30 cellular contexts compared by ENCODE assay signal in the genomic region with DNA sequence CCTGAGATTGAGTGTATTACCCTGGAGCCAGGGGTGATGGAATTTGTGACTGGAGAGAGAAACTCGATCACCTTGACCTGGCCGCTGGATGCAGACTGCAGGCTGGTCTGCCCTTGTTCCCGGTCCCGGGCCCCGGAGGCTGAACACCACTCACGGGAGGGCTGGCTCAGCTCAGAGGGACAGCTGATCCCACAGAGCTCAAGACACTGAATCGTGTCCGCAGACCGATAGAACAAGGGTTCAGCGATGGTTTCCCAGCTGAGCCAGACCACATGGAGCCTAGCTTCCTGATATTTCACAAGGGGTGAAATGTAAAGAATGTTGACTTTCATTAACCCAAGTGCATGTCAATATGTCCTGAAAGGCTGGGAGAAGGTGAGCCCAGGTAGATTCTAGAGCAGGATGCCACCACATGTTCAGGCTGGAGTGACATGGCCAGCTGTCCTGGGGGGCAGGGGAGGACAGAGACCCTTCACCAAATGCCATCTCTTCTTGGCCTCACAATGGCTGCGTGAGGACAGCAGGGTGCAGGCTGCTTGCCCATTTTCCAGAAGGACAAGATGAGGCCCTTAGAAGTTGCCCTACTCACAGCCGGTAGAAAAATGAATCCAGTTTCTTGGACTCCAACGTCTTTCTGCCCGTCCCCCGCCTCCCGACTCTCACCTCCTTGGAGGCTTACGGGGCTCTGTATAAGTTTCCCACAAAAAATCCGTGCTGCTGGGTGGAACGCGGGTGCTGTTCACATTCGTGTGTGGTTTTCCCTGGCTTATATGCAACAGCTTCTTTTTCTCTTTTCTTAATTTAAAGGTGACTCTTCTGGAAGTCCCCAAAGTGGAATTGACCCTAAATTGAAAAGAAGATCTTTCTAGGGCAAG. TPM values are rescaled to one million over a fixed set of nuclear protein-coding genes. Genes with fewer than 3 reads are reported as not detected.
DNase-seq lines count a peak whose midpoint lies in the region; ATAC-seq and TF ChIP-seq lines count a peak whose summit lies in the region.
"Had no signal": no experiment of that assay in that cellular context is flagged by ENCODE, and none has a peak within 500 bp of the region (broad histone marks: within the 10 kb centered on the region; RNA-seq: fewer than 3 reads in every experiment).

No MANE protein-coding gene starts in this region.

- H3K36me3 ChIP-seq in thymus (ENCODE audit: control insufficient read depth, insufficient read depth), result peaks cover 7% of the 10 kb centered on the region

- H3K4me3 Mint-ChIP-seq in activated T-helper 1 cell treated with anti-CD3 and anti-CD28 coated beads, Interleukin-12 subunit alpha, Interleukin-12 subunit beta, Interleukin-2, Interleukin-4 antibody, amounts not matched to agents 30 ng/mL and 10 ng/mL and 1 ng/mL, durations not matched to agents 14 hours and 24 hours and 36 hours, result no peak overlapping the region
- no peak overlapping the region for H3K4me3 Mint-ChIP-seq in mesothelial cell of epicardium
- H3K4me3 Mint-ChIP-seq: activated naive CD8-positive, alpha-beta T cell treated with anti-CD3 and anti-CD28 coated beads for 36 hours; B cell; CD4-positive, alpha-beta memory T cell; H9; naive B cell; T-helper 2 cell treated with Interferon-gamma antibody and Interleukin-4, amounts not matched to agents 5 μg/mL and 100 μg/mL, for 36 hours had no signal

- peaks cover 20% of the 10 kb centered on the region for H3K36me3 Mint-ChIP-seq in activated T-helper 1 cell treated with anti-CD3 and anti-CD28 coated beads, Interleukin-12 subunit alpha, Interleukin-12 subunit beta, Interleukin-2, Interleukin-4 antibody, amounts not matched to agents 30 ng/mL and 10 ng/mL and 1 ng/mL, durations not matched to agents 14 hours and 24 hours and 36 hours (ENCODE audit: low read depth)
- H3K36me3 Mint-ChIP-seq in mesothelial cell of epicardium, result peaks cover 18% of the 10 kb centered on the region

- no peaks in the 10 kb centered on the region for H3K4me1 ChIP-seq in thymus (ENCODE audit: control insufficient read depth, insufficient read depth, low read length)
- H3K4me1 ChIP-seq: testis had no signal

- no peak for DNase-seq in activated T-helper 1 cell treated with anti-CD3 and anti-CD28 coated beads, Interleukin-12 subunit alpha, Interleukin-12 subunit beta, Interleukin-2, Interleukin-4 antibody, amounts not matched to agents 30 ng/mL and 10 ng/mL and 1 ng/mL, durations not matched to agents 14 hours and 24 hours and 36 hours (ENCODE audit: low spot score)
- DNase-seq in iPS-NIHi11 (ENCODE audit: low spot score) (peak; percentile 35), mesothelial cell of epicardium (ENCODE audit: low spot score in 2 of 2, unreplicated experiment in 2 of 2) (no peak), NCI-H1048 (lab: John Stamatoyannopoulos, UW) (no peak), NCI-H1436 (lab: John Stamatoyannopoulos, UW) (no peak)
- DNase-seq: activated CD4-positive, alpha-beta T cell treated with anti-CD3 and anti-CD28 coated beads for 48 hours; activated effector memory CD4-positive, alpha-beta T cell treated with anti-CD3 and anti-CD28 coated beads, Interleukin-2, amount 50 U/mL, for 16 hours; activated naive CD8-positive, alpha-beta T cell treated with anti-CD3 and anti-CD28 coated beads for 36 hours; aorta; CD4-positive, alpha-beta memory T cell; effector CD4-positive, alpha-beta T cell; EL; H9; hypothalamus; Karpas-422; midbrain; naive B cell; NCI-H1417 treated with DMSO at 0.1 percent for 48 hours; NCI-H2081; NCI-H526 treated with DMSO at 0.1 percent for 48 hours; PC-3; Right ventricle myocardium superior; small intestine; stimulated activated CD4-positive, alpha-beta T cell treated with anti-CD3 and anti-CD28 coated beads, Interleukin-1b, Interleukin-23, amount 100 ng/mL, for 48 hours; stimulated activated naive CD8-positive, alpha-beta T cell treated with anti-CD3 and anti-CD28 coated beads, Interleukin-15, Interleukin-2, amounts not matched to agents 100 U/mL and 50 U/mL, for 24 hours; testis had no signal

- no peaks in the 10 kb centered on the region for H3K27me3 ChIP-seq in thymus (ENCODE audit: control insufficient read depth, insufficient read depth)
- H3K27me3 ChIP-seq: testis had no signal

- no peak for ATAC-seq in GM18858 (IDR thresholded peaks at IDR 0.05; ENCODE audit: unreplicated experiment)
- ATAC-seq: PC-3; stimulated activated naive CD8-positive, alpha-beta T cell treated with anti-CD3 and anti-CD28 coated beads, Interleukin-15, Interleukin-2, amounts not matched to agents 100 U/mL and 50 U/mL, for 24 hours had no signal

- H3K9me3 ChIP-seq in thymus (ENCODE audit: control insufficient read depth), result no peaks in the 10 kb centered on the region
- H3K9me3 ChIP-seq: testis had no signal

- H3K27ac Mint-ChIP-seq in activated T-helper 1 cell treated with anti-CD3 and anti-CD28 coated beads, Interleukin-12 subunit alpha, Interleukin-12 subunit beta, Interleukin-2, Interleukin-4 antibody, amounts not matched to agents 30 ng/mL and 10 ng/mL and 1 ng/mL, durations not matched to agents 14 hours and 24 hours and 36 hours, result peak overlapping the region; percentile 55
- H3K27ac Mint-ChIP-seq in mesothelial cell of epicardium, result peak overlapping the region; percentile 53
- H3K27ac Mint-ChIP-seq: activated naive CD8-positive, alpha-beta T cell treated with anti-CD3 and anti-CD28 coated beads for 36 hours; B cell; H9; naive B cell; T-helper 2 cell treated with Interferon-gamma antibody and Interleukin-4, amounts not matched to agents 5 μg/mL and 100 μg/mL, for 36 hours had no signal

- 92% methylated on average over 21 of the region's 21 CpGs for WGBS in thymus

- peaks cover 8% of the 10 kb centered on the region for H3K9me3 Mint-ChIP-seq in activated T-helper 1 cell treated with anti-CD3 and anti-CD28 coated beads, Interleukin-12 subunit alpha, Interleukin-12 subunit beta, Interleukin-2, Interleukin-4 antibody, amounts not matched to agents 30 ng/mL and 10 ng/mL and 1 ng/mL, durations not matched to agents 14 hours and 24 hours and 36 hours
- peaks cover 11% of the 10 kb centered on the region for H3K9me3 Mint-ChIP-seq in mesothelial cell of epicardium

- no peaks in the 10 kb centered on the region for H3K27me3 Mint-ChIP-seq in activated T-helper 1 cell treated with anti-CD3 and anti-CD28 coated beads, Interleukin-12 subunit alpha, Interleukin-12 subunit beta, Interleukin-2, Interleukin-4 antibody, amounts not matched to agents 30 ng/mL and 10 ng/mL and 1 ng/mL, durations not matched to agents 14 hours and 24 hours and 36 hours (ENCODE audit: insufficient read depth)
- H3K27me3 Mint-ChIP-seq in mesothelial cell of epicardium (ENCODE audit: low read depth), result no peaks in the 10 kb centered on the region
- H3K27me3 Mint-ChIP-seq: activated naive CD8-positive, alpha-beta T cell treated with anti-CD3 and anti-CD28 coated beads for 36 hours; CD4-positive, alpha-beta memory T cell; naive B cell had no signal

- no peaks in the 10 kb centered on the region for H3K4me1 Mint-ChIP-seq in activated T-helper 1 cell treated with anti-CD3 and anti-CD28 coated beads, Interleukin-12 subunit alpha, Interleukin-12 subunit beta, Interleukin-2, Interleukin-4 antibody, amounts not matched to agents 30 ng/mL and 10 ng/mL and 1 ng/mL, durations not matched to agents 14 hours and 24 hours and 36 hours (ENCODE audit: low read depth)
- peaks cover 45% of the 10 kb centered on the region for H3K4me1 Mint-ChIP-seq in mesothelial cell of epicardium
- H3K4me1 Mint-ChIP-seq: naive B cell had no signal

- H3K4me3 ChIP-seq in thymus (ENCODE audit: low read length), result no peak overlapping the region
- H3K4me3 ChIP-seq: testis had no signal

- TF ChIP-seq CTCF in mesothelial cell of epicardium (IDR thresholded peaks at IDR 0.05; ENCODE audit: unreplicated experiment), result no peak

- H3K27ac ChIP-seq in thymus (ENCODE audit: low read depth), result peak overlapping the region; percentile 46
- H3K27ac ChIP-seq: testis had no signal

- intact Hi-C loops in activated T-helper 1 cell treated with anti-CD3 and anti-CD28 coated beads, Interleukin-12 subunit alpha, Interleukin-12 subunit beta, Interleukin-2, Interleukin-4 antibody, amounts not matched to agents 30 ng/mL and 10 ng/mL and 1 ng/mL, durations not matched to agents 14 hours and 24 hours and 36 hours (cut with micrococcal nuclease), result no loop called here

RNA-seq across cellular contexts. Expression of gene DDX1, which starts 50.9 kb away (rescaled TPM):
- total RNA-seq in activated T-helper 1 cell treated with anti-CD3 and anti-CD28 coated beads, Interleukin-12 subunit alpha, Interleukin-12 subunit beta, Interleukin-2, Interleukin-4 antibody, amounts not matched to agents 30 ng/mL and 10 ng/mL and 1 ng/mL, durations not matched to agents 14 hours and 24 hours and 36 hours, result 104 and 111 TPM in 2 replicates
- 87.3 to 88.9 TPM (median 88.6 TPM) in 3 replicates for total RNA-seq in mesothelial cell of epicardium
- 64.2 TPM for polyA plus RNA-seq in thymus
